ENCODE assay signal across 9 cellular contexts in genomic region chr1:244460195-244460594, GRCh38. TPM values are rescaled to one million over a fixed set of nuclear protein-coding genes. Genes with fewer than 3 reads are reported as not detected.
DNase-seq lines count a peak whose midpoint lies in the region; ATAC-seq and TF ChIP-seq lines count a peak whose summit lies in the region.
"Had no signal": no experiment of that assay in that cellular context is flagged by ENCODE, and none has a peak within 500 bp of the region (broad histone marks: within the 10 kb centered on the region; RNA-seq: fewer than 3 reads in every experiment).

No MANE protein-coding gene starts in this region.

- TF ChIP-seq CTCF in endothelial cell (IDR thresholded peaks at IDR 0.05; ENCODE audit: unreplicated experiment) (no peak), tibial artery (IDR thresholded peaks at IDR 0.05) (no peak), MM.1S (IDR thresholded peaks at IDR 0.05; ENCODE audit: low read length) (no peak)

- CTCF ChIA-PET in T-cell (lab: Charles Lee) = no interaction called here

- H3K9me3 ChIP-seq in tibial artery (no peaks in the 10 kb centered on the region), MM.1S (replicated peaks; ENCODE audit: insufficient read depth, low read length) (no peaks in the 10 kb centered on the region)

- H3K4me3 ChIP-seq in tibial artery (peak overlapping the region in 1 of 2 donors; percentile 79), MM.1S (ENCODE audit: low read length) (no peak overlapping the region)

- DNase-seq in activated effector memory CD4-positive, alpha-beta T cell treated with anti-CD3 and anti-CD28 coated beads, Interleukin-2, amount 50 U/mL, for 16 hours = peak; percentile 70
- DNase-seq in activated effector memory CD4-positive, alpha-beta T cell treated with Interleukin-2 at 50 U/mL for 16 hours = no peak
- peak in 4 of 34 experiments; percentile 6 to 17 (median 8) for DNase-seq in T-cell
- no peak for DNase-seq in endothelial cell (ENCODE audit: low spot score)
- no peak for DNase-seq in tibial artery
- no peak for DNase-seq in MM.1S
- DNase-seq: spleen had no signal

- H3K27me3 Mint-ChIP-seq in T-cell = no peaks in the 10 kb centered on the region
- peaks cover 1% of the 10 kb centered on the region for H3K27me3 Mint-ChIP-seq in endothelial cell (ENCODE audit: unreplicated experiment)

- H3K4me3 Mint-ChIP-seq in T-cell (peak overlapping the region; percentile 53 to 61 (median 57)), endothelial cell (ENCODE audit: unreplicated experiment) (peak overlapping the region; percentile 18)

- no peaks in the 10 kb centered on the region for H3K9me2 ChIP-seq in MM.1S (replicated peaks; ENCODE audit: insufficient read depth, low read length)

- no peaks in the 10 kb centered on the region for H4K20me1 ChIP-seq in MM.1S (ENCODE audit: insufficient read depth, low read length)

- H3K4me1 Mint-ChIP-seq in T-cell = peaks cover 13 to 18% (median 15%) of the 10 kb centered on the region in 3 donors
- H3K4me1 Mint-ChIP-seq in endothelial cell (ENCODE audit: unreplicated experiment) = peaks cover 2% of the 10 kb centered on the region

- H3K4me1 ChIP-seq in tibial artery (peaks cover 0 to 14% (median 4%) of the 10 kb centered on the region in 4 donors), MM.1S (ENCODE audit: low read length) (0 out of 2 replicates have a peak, but pooled peaks cover 5% of the 10 kb centered on the region)

- H3K27me3 ChIP-seq in tibial artery = no peaks in the 10 kb centered on the region
- no peaks in the 10 kb centered on the region for H3K27me3 ChIP-seq in MM.1S (replicated peaks; ENCODE audit: insufficient read depth, low read length)
- H3K27me3 ChIP-seq: spleen had no signal

- POLR2A ChIA-PET in T-cell (lab: Charles Lee) = no interaction called here

- no peaks in the 10 kb centered on the region for H3K79me2 ChIP-seq in MM.1S (ENCODE audit: low read length)

- H3K36me3 Mint-ChIP-seq in T-cell (peaks cover 9% of the 10 kb centered on the region), endothelial cell (ENCODE audit: low read depth, unreplicated experiment) (peaks cover 19% of the 10 kb centered on the region)

- no peak overlapping the region for H3K9ac ChIP-seq in MM.1S (ENCODE audit: low read length)

- intact Hi-C loops in tibial artery (cut with DNase I; ENCODE audit: low total_unique reads) = no loop called here

- H3K4me2 ChIP-seq in MM.1S (ENCODE audit: low read depth, low read length) = no peak overlapping the region

- no peak overlapping the region for H2AFZ ChIP-seq in MM.1S (ENCODE audit: low read length)

- H3K27ac Mint-ChIP-seq in T-cell (peak overlapping the region; percentile 62 to 93), endothelial cell (ENCODE audit: unreplicated experiment) (no peak overlapping the region)

- no peak for ATAC-seq in T-cell (replicated peaks in 1 of 4)
- no peak for ATAC-seq in HG02623 (IDR thresholded peaks at IDR 0.05; ENCODE audit: unreplicated experiment)
- ATAC-seq in GM19397 (IDR thresholded peaks at IDR 0.05; ENCODE audit: unreplicated experiment) = no peak

- H3K9me3 Mint-ChIP-seq in T-cell (no peaks in the 10 kb centered on the region), endothelial cell (ENCODE audit: unreplicated experiment) (no peaks in the 10 kb centered on the region)

- H3K27ac ChIP-seq in tibial artery (peak overlapping the region; percentile 91 to 94), MM.1S (ENCODE audit: low read length) (no peak overlapping the region)

- peaks cover 8% of the 10 kb centered on the region for H3F3A ChIP-seq in MM.1S (ENCODE audit: insufficient read depth, low read length)

- H3K36me3 ChIP-seq in tibial artery (no peaks in the 10 kb centered on the region), MM.1S (replicated peaks; ENCODE audit: insufficient read depth, low read length) (no peaks in the 10 kb centered on the region)
- H3K36me3 ChIP-seq: spleen had no signal

RNA-seq across cellular contexts. Expression of gene CATSPERE, which starts 0.9 kb away (rescaled TPM):
- total RNA-seq in T-cell = 1 to 10 TPM in 4 of 5 donors, under 1 TPM in 1; 0.79 to 1.5 (median 1.3) TPM
- total RNA-seq in endothelial cell (ENCODE audit: unreplicated experiment) = 1.1 TPM

RNA-seq across cellular contexts. Expression of gene ADSS2, which starts 8.5 kb away (rescaled TPM):
- total RNA-seq in T-cell (10 to 100 TPM; 49.6 to 53.4 (median 51.6) TPM), endothelial cell (ENCODE audit: unreplicated experiment) (35.4 TPM)
